ENCODE assay signal across 8 cellular contexts in genomic region chr15:63487076-63487757, GRCh38. TPM values are rescaled to one million over a fixed set of nuclear protein-coding genes. Genes with fewer than 3 reads are reported as not detected.
DNase-seq lines count a peak whose midpoint lies in the region; ATAC-seq and TF ChIP-seq lines count a peak whose summit lies in the region.

No MANE protein-coding gene starts in this region.

- H3K27ac ChIP-seq in C4-2B = no peak overlapping the region

- H3K27me3 Mint-ChIP-seq in T-cell = no peaks in the 10 kb centered on the region
- no peaks in the 10 kb centered on the region for H3K27me3 Mint-ChIP-seq in activated naive CD8-positive, alpha-beta T cell

- no peaks in the 10 kb centered on the region for H3K36me3 Mint-ChIP-seq in T-cell
- H3K36me3 Mint-ChIP-seq in activated naive CD8-positive, alpha-beta T cell = no peaks in the 10 kb centered on the region

- TF ChIP-seq CTCF in C4-2B (conservative IDR thresholded peaks at IDR 0.05) = peak; percentile 93

- CTCF ChIA-PET in T-cell (lab: Charles Lee) = interaction anchor here (0.5 to 1.7 kb wide), 16 partner anchors 10 to 113 kb away, joined by 3 to 28 read pairs (median 6); no protein-coding TSS in a partner anchor

- ATAC-seq in GM19372 (IDR thresholded peaks at IDR 0.05; ENCODE audit: low read depth, unreplicated experiment) = peak; percentile 53
- ATAC-seq in T-cell (replicated peaks in 1 of 4) = peak; percentile 88 to 93 (median 91)
- ATAC-seq in Right ventricle myocardium superior (ENCODE audit: poor library complexity) = peak; percentile 94
- ATAC-seq in GM21576 (IDR thresholded peaks at IDR 0.05; ENCODE audit: unreplicated experiment) = no peak

- peak overlapping the region; percentile 74 to 87 for H3K27ac Mint-ChIP-seq in T-cell
- peak overlapping the region; percentile 83 for H3K27ac Mint-ChIP-seq in activated naive CD8-positive, alpha-beta T cell

- intact Hi-C loops in Right ventricle myocardium superior (cut with DNase I) = no loop called here

- POLR2A ChIA-PET in T-cell (lab: Charles Lee) = interaction anchor here (0.6 to 1.2 kb wide), 3 partner anchors 17 to 62 kb away, joined by 3 to 5 read pairs (median 4); no protein-coding TSS in a partner anchor

- H3K4me3 Mint-ChIP-seq in T-cell = peak overlapping the region in 2 of 3 donors; percentile 26 to 46
- peak overlapping the region; percentile 59 for H3K4me3 Mint-ChIP-seq in activated naive CD8-positive, alpha-beta T cell

- DNase-seq in KBM-7 (peak; percentile 92), T-cell (peak; percentile 62 to 91 (median 85)), Right ventricle myocardium superior (peak; percentile 94), putamen (ENCODE audit: low spot score) (peak; percentile 72)

- H3K4me1 Mint-ChIP-seq in T-cell = peaks cover 67 to 81% (median 80%) of the 10 kb centered on the region in 3 donors
- H3K4me1 Mint-ChIP-seq in activated naive CD8-positive, alpha-beta T cell (ENCODE audit: low read depth) = peaks cover 69% of the 10 kb centered on the region

- in situ Hi-C loops in KBM-7 (cut with MboI; ENCODE audit: low pct_unique_long_range_greater_than_20kb, low sequenced_read_pairs) = no loop called here

- no peaks in the 10 kb centered on the region for H3K9me3 Mint-ChIP-seq in T-cell
- no peaks in the 10 kb centered on the region for H3K9me3 Mint-ChIP-seq in activated naive CD8-positive, alpha-beta T cell (ENCODE audit: low read depth)

RNA-seq across cellular contexts. Expression of gene USP3, which starts 17.2 kb away (rescaled TPM):
- total RNA-seq in T-cell (100 to 1,000 TPM; 123 to 265 (median 130) TPM), Right ventricle myocardium superior (15.9 TPM)
